In genomic region chr1:48678684-48679083, GRCh38 we compare ENCODE assay signal across 21 cellular contexts.
DNase-seq lines count a peak whose midpoint lies in the region; ATAC-seq and TF ChIP-seq lines count a peak whose summit lies in the region.
"Had no signal": no experiment of that assay in that cellular context is flagged by ENCODE, and none has a peak within 500 bp of the region (broad histone marks: within the 10 kb centered on the region; RNA-seq: fewer than 3 reads in every experiment).

No MANE protein-coding gene starts in this region.

- no peak for TF ChIP-seq POLR2A in upper lobe of left lung (IDR thresholded peaks at IDR 0.05)

- TF ChIP-seq CTCF in upper lobe of left lung (IDR thresholded peaks at IDR 0.05): no peak

- H3K9me3 ChIP-seq in upper lobe of left lung: no peaks in the 10 kb centered on the region
- H3K9me3 ChIP-seq: body of pancreas, ovary, sigmoid colon, SK-N-SH had no signal

- TF ChIP-seq EP300 in upper lobe of left lung (IDR thresholded peaks at IDR 0.05): no peak

- peak; percentile 56 for DNase-seq in renal cortical epithelial cell (ENCODE audit: low read depth)
- DNase-seq in upper lobe of left lung: no peak
- no peak for DNase-seq in activated gamma-delta T cell (lab: John Stamatoyannopoulos, UW)
- DNase-seq: activated CD8-positive, alpha-beta memory T cell treated with anti-CD3 and anti-CD28 coated beads, Interleukin-2, amount 50 U/mL, for 4 hours; body of pancreas; CD4-positive, alpha-beta T cell; GF-D8; naive thymus-derived CD8-positive, alpha-beta T cell; NCI-H1105; NCI-H2029 treated with DMSO at 0.1 percent for 48 hours; NCI-H446 treated with DMSO at 0.1 percent for 48 hours; NK-92 treated with Interleukin-12 subunit alpha and Interleukin-12 subunit beta, amount 100 ng/mL, for 24 hours; ovary; RPMI8226; sigmoid colon; SK-N-SH; WERI-Rb-1 had no signal

- peaks cover 0 to 8% (median 0%) of the 10 kb centered on the region in 4 donors for H3K4me1 ChIP-seq in upper lobe of left lung
- H3K4me1 ChIP-seq: body of pancreas had no signal

- no peaks in the 10 kb centered on the region for H3K27me3 ChIP-seq in upper lobe of left lung
- H3K27me3 ChIP-seq: body of pancreas, ovary, sigmoid colon had no signal

- H3K27ac ChIP-seq in upper lobe of left lung: no peak overlapping the region
- H3K27ac ChIP-seq: ovary, sigmoid colon had no signal

- ATAC-seq in GM18873 (IDR thresholded peaks at IDR 0.05; ENCODE audit: low FRiP score, unreplicated experiment) (peak; percentile 38), GM21423 (IDR thresholded peaks at IDR 0.05; ENCODE audit: unreplicated experiment) (peak; percentile 45), HG03097 (IDR thresholded peaks at IDR 0.05; ENCODE audit: low FRiP score, unreplicated experiment) (peak; percentile 60), HG02852 (IDR thresholded peaks at IDR 0.05; ENCODE audit: unreplicated experiment) (no peak), upper lobe of left lung (ENCODE audit: low FRiP score in 2 of 2) (no peak)
- ATAC-seq: body of pancreas; naive thymus-derived CD8-positive, alpha-beta T cell had no signal

- H3K36me3 ChIP-seq in upper lobe of left lung: no peaks in the 10 kb centered on the region
- H3K36me3 ChIP-seq: ovary, sigmoid colon, WERI-Rb-1 had no signal

- H3K4me3 ChIP-seq in upper lobe of left lung: no peak overlapping the region
- H3K4me3 ChIP-seq: body of pancreas, ovary, sigmoid colon had no signal

Comparison
In these comparisons a context has a peak if more than half of its experiments do, and no peak if none do; other contexts are left out.
1. ATAC-seq: peak in GM18873 (single experiment), GM21423 (single experiment) and HG03097 (single experiment); none in HG02852 (single experiment) and upper lobe of left lung (0 of 2).